In genomic region chr17:39724731-39725130, GRCh38 we compare ENCODE assay signal across 20 cellular contexts. TPM values are rescaled to one million over a fixed set of nuclear protein-coding genes. Genes with fewer than 3 reads are reported as not detected.
DNase-seq lines count a peak whose midpoint lies in the region; ATAC-seq, FAIRE-seq and TF ChIP-seq lines count a peak whose summit lies in the region.
"Had no signal": no experiment of that assay in that cellular context is flagged by ENCODE, and none has a peak within 500 bp of the region (broad histone marks: within the 10 kb centered on the region; RNA-seq: fewer than 3 reads in every experiment).

No MANE protein-coding gene starts in this region.

- in situ Hi-C loops in K562 (cut with MboI) = no loop called here

- CTCF ChIA-PET in A549 (lab: Yijun Ruan, JAX) = interaction anchor here (0.7 to 1.9 kb wide), 6 partner anchors 12 to 103 kb away, joined by 3 to 8 read pairs (median 4); no protein-coding TSS in a partner anchor
- CTCF ChIA-PET in Calu3 (lab: Charles Lee) = interaction anchor here (0.6 to 161.2 kb wide), 24 partner anchors 3 to 256 kb away, joined by 3 to 42089 read pairs (median 5); partner anchors contain the start of genes ERBB2, GRB7, MIEN1 and NEUROD2
- CTCF ChIA-PET in K562 (lab: Yijun Ruan, JAX; ENCODE audit: low intra/inter-chr PET ratio) = no interaction called here

- TF ChIP-seq CTCF in A549 (IDR thresholded peaks at IDR 0.05) (no peak), Calu3 (IDR thresholded peaks at IDR 0.05; ENCODE audit: unreplicated experiment) (no peak), K562 (IDR thresholded peaks at IDR 0.05 in 2 of 3, conservative IDR thresholded peaks at IDR 0.05 in 1 of 3; ENCODE audit: insufficient read depth in 2 of 3, low read depth in 1 of 3, low read length in 3 of 3) (no peak), osteoblast (IDR thresholded peaks at IDR 0.05; ENCODE audit: extremely low read depth, low read depth, low read length) (no peak), Peyer's patch (IDR thresholded peaks at IDR 0.05) (no peak)

- H3K9ac ChIP-seq in K562 (ENCODE audit: insufficient read depth in 1 of 2, low read depth in 2 of 2, low read length in 2 of 2) = peak overlapping the region; percentile 40 to 84; a peak in 3 of 4 replicates

- 94% methylated on average over 13 of the region's 13 CpGs for WGBS in A549 (ENCODE audit: missing lambda C conversion rate)
- 90% methylated on average over 13 of the region's 13 CpGs for WGBS in K562 (ENCODE audit: insufficient coverage, low coverage, missing lambda C conversion rate)

- peaks cover 42% of the 10 kb centered on the region for H3K4me1 Mint-ChIP-seq in Calu3 (ENCODE audit: low read depth, unreplicated experiment)

- no peaks in the 10 kb centered on the region for H4K20me1 ChIP-seq in K562 (replicated peaks; ENCODE audit: control insufficient read depth, insufficient read depth, low read length)
- no peaks in the 10 kb centered on the region for H4K20me1 ChIP-seq in osteoblast (ENCODE audit: insufficient read depth, low read length)

- H3K79me2 ChIP-seq in K562 (ENCODE audit: control insufficient read depth, insufficient read depth, low read length) (peaks cover 9% of the 10 kb centered on the region), osteoblast (ENCODE audit: insufficient read depth, low read length) (no peaks in the 10 kb centered on the region)

- ATAC-seq in A549 = no peak
- no peak for ATAC-seq in K562
- no peak for ATAC-seq in GM21576 (IDR thresholded peaks at IDR 0.05; ENCODE audit: unreplicated experiment)

- H3K27me3 Mint-ChIP-seq in Calu3 (ENCODE audit: unreplicated experiment) = no peaks in the 10 kb centered on the region
- H3K27me3 Mint-ChIP-seq: CD4-positive, alpha-beta T cell had no signal

- H3K4me3 ChIP-seq in A549 = no peak overlapping the region
- no peak overlapping the region for H3K4me3 ChIP-seq in K562
- no peak overlapping the region for H3K4me3 ChIP-seq in osteoblast (ENCODE audit: insufficient read depth, low read length)
- H3K4me3 ChIP-seq in Peyer's patch = no peak overlapping the region
- H3K4me3 ChIP-seq: HAP-1 had no signal

- H3K4me2 ChIP-seq in A549 (no peak overlapping the region), K562 (ENCODE audit: insufficient read depth, low read length) (peak overlapping the region; percentile 65), osteoblast (ENCODE audit: insufficient read depth, low read length) (no peak overlapping the region)

- H3K36me3 ChIP-seq in K562 (ENCODE audit: control insufficient read depth, insufficient read depth, low read length) = peaks cover 22% of the 10 kb centered on the region; the same call in 1 of the 3 replicates
- peaks cover 31% of the 10 kb centered on the region for H3K36me3 ChIP-seq in osteoblast (ENCODE audit: insufficient read depth, low read length)
- peaks cover 0 to 80% (median 0%) of the 10 kb centered on the region in 3 donors for H3K36me3 ChIP-seq in Peyer's patch

- H3K4me3 Mint-ChIP-seq in Calu3 (ENCODE audit: low read depth, unreplicated experiment) = no peak overlapping the region
- H3K4me3 Mint-ChIP-seq: CD4-positive, alpha-beta T cell had no signal

- peak overlapping the region; percentile 90 for H3K27ac Mint-ChIP-seq in Calu3 (ENCODE audit: unreplicated experiment)
- H3K27ac Mint-ChIP-seq: CD4-positive, alpha-beta T cell had no signal

- DNase-seq in A549 (ENCODE audit: low read depth in 1 of 2, low spot score in 1 of 2) (no peak), Calu3 (no peak), K562 (ENCODE audit: extremely low read depth in 1 of 4, low spot score in 3 of 4) (no peak), osteoblast (ENCODE audit: insufficient read length, low spot score, missing footprints) (peak; percentile 25), Peyer's patch (no peak)
- DNase-seq: AML-193; Caco-2; CD4-positive, alpha-beta T cell; DMS153; DMS79; GDM1 had no signal

- no peak for TF ChIP-seq POLR2A in A549 (IDR thresholded peaks at IDR 0.05; ENCODE audit: low read length)
- TF ChIP-seq POLR2A in K562 (conservative IDR thresholded peaks at IDR 0.05) = no peak
- TF ChIP-seq POLR2A in Peyer's patch (IDR thresholded peaks at IDR 0.05) = no peak

- TF ChIP-seq RAD21 in A549 (conservative IDR thresholded peaks at IDR 0.05 in 1 of 2, IDR thresholded peaks at IDR 0.05 in 1 of 2) = no peak
- no peak for TF ChIP-seq RAD21 in K562 (CRISPR knock-in tag; conservative IDR thresholded peaks at IDR 0.05 in 1 of 2, IDR thresholded peaks at IDR 0.05 in 1 of 2)

- no peak overlapping the region for H2AFZ ChIP-seq in K562 (ENCODE audit: low read depth, low read length)
- H2AFZ ChIP-seq in osteoblast (ENCODE audit: low read length) = no peak overlapping the region

- H3K27me3 ChIP-seq in K562 (ENCODE audit: control insufficient read depth in 2 of 2, insufficient read depth in 2 of 2, low read length in 2 of 2) (no peaks in the 10 kb centered on the region), osteoblast (ENCODE audit: insufficient read depth, low read length) (no peaks in the 10 kb centered on the region), Peyer's patch (no peaks in the 10 kb centered on the region)

- FAIRE-seq in A549 (lab: Jason Lieb, UNC) (no peak), K562 (lab: Jason Lieb, UNC) (no peak)
- FAIRE-seq: A204.1, GM12892, GM18507 had no signal

- H3K27ac ChIP-seq in A549 (no peak overlapping the region), K562 (ENCODE audit: extremely low read depth, low read depth, low read length) (peak overlapping the region; percentile 76), osteoblast (ENCODE audit: low read depth, low read length) (no peak overlapping the region), Peyer's patch (no peak overlapping the region)
- H3K27ac ChIP-seq: C4-2B had no signal

- H3K9me3 ChIP-seq in A549 (no peaks in the 10 kb centered on the region), K562 (replicated peaks; ENCODE audit: control insufficient read depth, insufficient read depth, low read depth, low read length) (no peaks in the 10 kb centered on the region), osteoblast (ENCODE audit: low read depth, low read length) (no peaks in the 10 kb centered on the region), Peyer's patch (no peaks in the 10 kb centered on the region)
- H3K9me3 ChIP-seq: Caco-2, HAP-1 had no signal

- no peak for TF ChIP-seq EP300 in A549 (IDR thresholded peaks at IDR 0.05)
- TF ChIP-seq EP300 in K562 (IDR thresholded peaks at IDR 0.05; ENCODE audit: low read length) = no peak

- POLR2A ChIA-PET in A549 (lab: Yijun Ruan, JAX) (no interaction called here), K562 (lab: Yijun Ruan, JAX) (interaction anchor here (0.6 to 1.6 kb wide), 5 partner anchors 14 to 969 kb away, joined by 3 to 6 read pairs (median 6); partner anchors contain the start of genes ERBB2 and PGAP3)

- H3K9me3 Mint-ChIP-seq in Calu3 (ENCODE audit: low read depth, unreplicated experiment) = no peaks in the 10 kb centered on the region
- H3K9me3 Mint-ChIP-seq: CD4-positive, alpha-beta T cell had no signal

- H3K9me1 ChIP-seq in K562 (ENCODE audit: control insufficient read depth, insufficient read depth, low read length) = no peaks in the 10 kb centered on the region

- BruUV-seq in Calu3 (replicated peaks; lab: Mats Ljungman, UMichigan) = no TSS peak
- no TSS peak for BruUV-seq in K562 (replicated peaks; lab: Mats Ljungman, UMichigan)

- H3K36me3 Mint-ChIP-seq in Calu3 (ENCODE audit: insufficient read depth, unreplicated experiment) = peaks cover 100% of the 10 kb centered on the region

- intact Hi-C loops in Calu3 (cut with micrococcal nuclease; ENCODE audit: unreplicated experiment) (no loop called here), K562 (cut with micrococcal nuclease) (no loop called here)

- peaks cover 8% of the 10 kb centered on the region for H3K4me1 ChIP-seq in A549
- H3K4me1 ChIP-seq in K562 (replicated peaks in 1 of 2; ENCODE audit: control insufficient read depth in 2 of 2, insufficient read depth in 2 of 2, low read length in 2 of 2) = peaks cover 10 to 43% of the 10 kb centered on the region in 2 experiments; a peak in 4 of 5 replicates
- H3K4me1 ChIP-seq in osteoblast (ENCODE audit: insufficient read depth, low read length) = peaks cover 5% of the 10 kb centered on the region
- H3K4me1 ChIP-seq in Peyer's patch = peaks cover 0 to 10% (median 3%) of the 10 kb centered on the region in 4 donors

RNA-seq across cellular contexts. Expression of gene MIEN1, which starts 5.6 kb away (rescaled TPM):
- polyA plus RNA-seq in A549 (2011; rRNA removed) = 63.9 and 111 TPM in 2 replicates
- 101 and 102 TPM in 2 replicates for polyA plus RNA-seq in A549 (2012; cell fraction: cytosol; rRNA removed)
- polyA plus RNA-seq in A549 (2012; cell fraction: nucleus; rRNA removed) = 36.5 and 53.9 TPM in 2 replicates
- 73.2 to 86.5 TPM (median 85.5 TPM) in 3 replicates for polyA plus RNA-seq in A549 (2017; fragmentation: RNase III; extraction: RNeasy Plus Mini Kit Qiagen cat#74134 plus additional on column Dnase treatment)
- polyA minus RNA-seq in A549 (2011; rRNA and poly(A)+ RNA removed) = 40.9 and 46.7 TPM in 2 replicates
- 2,121 and 2,217 TPM in 2 replicates for total RNA-seq in Calu3 (2022)
- total RNA-seq in K562 (2011; cell fraction: chromatin; rRNA removed; ENCODE audit: low replicate concordance) = 17.7 and 44.9 TPM in 2 replicates
- 41.2 and 48.0 TPM in 2 replicates for total RNA-seq in K562 (2011; cell fraction: nucleolus; rRNA removed)
- total RNA-seq in K562 (2011; cell fraction: nucleoplasm; rRNA removed) = 37.9 and 44.1 TPM in 2 replicates
- 80.6 and 95.1 TPM in 2 replicates for total RNA-seq in K562 (2014; rRNA removed)
- 58.3 and 61.3 TPM in 2 replicates for total RNA-seq in K562 (2014; rRNA removed; fragmentation: Illumina TruSeq; extraction: Trizol)
- 66.3 and 70.2 TPM in 2 replicates for total RNA-seq in K562 (2015; rRNA removed; fragmentation: Illumina TruSeq; extraction: Trizol)
- 65.7 and 67.9 TPM in 2 replicates for total RNA-seq in K562 (2021)
- 60.8 and 81.8 TPM in 2 replicates for polyA plus RNA-seq in K562 (2011; rRNA removed)
- 63.1 and 98.3 TPM in 2 replicates for polyA plus RNA-seq in K562 (2011; cell fraction: cytosol; rRNA removed)
- 42.4 and 82.9 TPM in 2 replicates for polyA plus RNA-seq in K562 (2011; cell fraction: nucleus; rRNA removed)
- polyA plus RNA-seq in K562 (2012) = 80.4 and 82.0 TPM in 2 replicates
- polyA plus RNA-seq in K562 (2014; fragmentation: Illumina TruSeq; extraction: Trizol) = 114 and 142 TPM in 2 replicates
- 10 to 100 TPM; 70.5 to 78.9 TPM for polyA plus RNA-seq in K562 (2014; fragmentation: Nextera tagmentation; extraction: Ambion mirVana)
- 103 and 135 TPM in 2 replicates for polyA plus RNA-seq in K562 (2014; rRNA removed)
- 14.3 and 24.3 TPM in 2 replicates for polyA minus RNA-seq in K562 (2011; rRNA and poly(A)+ RNA removed)
- polyA minus RNA-seq in K562 (2011; cell fraction: cytosol; rRNA and poly(A)+ RNA removed) = 11.5 and 25.5 TPM in 2 replicates
- polyA minus RNA-seq in K562 (2011; cell fraction: nucleus; rRNA and poly(A)+ RNA removed) = 19.3 and 20.3 TPM in 2 replicates
- total RNA-seq in osteoblast = 14.8 and 16.5 TPM in 2 replicates
- 10 to 100 TPM; 44.6 to 74.9 (median 57.9) TPM for total RNA-seq in Peyer's patch

RNA-seq across cellular contexts. Expression of gene GRB7, which starts 13.0 kb away (rescaled TPM):
- 5.9 and 8.6 TPM in 2 replicates for polyA plus RNA-seq in A549 (2011; rRNA removed)
- polyA plus RNA-seq in A549 (2012; cell fraction: cytosol; rRNA removed) = 4.5 and 5.5 TPM in 2 replicates
- 22.5 and 23.6 TPM in 2 replicates for polyA plus RNA-seq in A549 (2012; cell fraction: nucleus; rRNA removed)
- 5.0 to 10.7 TPM (median 10.1 TPM) in 3 replicates for polyA plus RNA-seq in A549 (2017; fragmentation: RNase III; extraction: RNeasy Plus Mini Kit Qiagen cat#74134 plus additional on column Dnase treatment)
- polyA minus RNA-seq in A549 (2011; rRNA and poly(A)+ RNA removed) = 13.1 and 15.9 TPM in 2 replicates
- total RNA-seq in Calu3 (2022) = 2,531 and 2,746 TPM in 2 replicates
- total RNA-seq in K562 (2011; cell fraction: chromatin; rRNA removed; ENCODE audit: low replicate concordance) = 7.8 and 23.1 TPM in 2 replicates
- total RNA-seq in K562 (2011; cell fraction: nucleolus; rRNA removed) = 14.2 and 16.3 TPM in 2 replicates
- total RNA-seq in K562 (2011; cell fraction: nucleoplasm; rRNA removed) = 10.2 and 11.2 TPM in 2 replicates
- total RNA-seq in K562 (2014; rRNA removed) = 5.1 and 5.9 TPM in 2 replicates
- total RNA-seq in K562 (2014; rRNA removed; fragmentation: Illumina TruSeq; extraction: Trizol) = 1.9 and 2.2 TPM in 2 replicates
- total RNA-seq in K562 (2015; rRNA removed; fragmentation: Illumina TruSeq; extraction: Trizol) = 1.6 and 2.1 TPM in 2 replicates
- total RNA-seq in K562 (2021) = 5.0 and 6.0 TPM in 2 replicates
- 1.6 and 2.4 TPM in 2 replicates for polyA plus RNA-seq in K562 (2011; rRNA removed)
- polyA plus RNA-seq in K562 (2011; cell fraction: cytosol; rRNA removed) = 1.8 and 4.1 TPM in 2 replicates
- polyA plus RNA-seq in K562 (2011; cell fraction: nucleus; rRNA removed) = 7.6 and 13.2 TPM in 2 replicates
- polyA plus RNA-seq in K562 (2012) = 3.2 and 6.3 TPM in 2 replicates
- polyA plus RNA-seq in K562 (2014; fragmentation: Illumina TruSeq; extraction: Trizol) = 6.2 and 6.4 TPM in 2 replicates
- polyA plus RNA-seq in K562 (2014; fragmentation: Nextera tagmentation; extraction: Ambion mirVana) = under 1 TPM; 0.04 to 0.08 TPM
- polyA plus RNA-seq in K562 (2014; rRNA removed) = 3.0 and 4.1 TPM in 2 replicates
- 0.87 and 1.7 TPM in 2 replicates for polyA minus RNA-seq in K562 (2011; rRNA and poly(A)+ RNA removed)
- polyA minus RNA-seq in K562 (2011; cell fraction: cytosol; rRNA and poly(A)+ RNA removed) = 2.4 and 2.7 TPM in 2 replicates
- polyA minus RNA-seq in K562 (2011; cell fraction: nucleus; rRNA and poly(A)+ RNA removed) = 2.4 and 3.4 TPM in 2 replicates
- total RNA-seq in osteoblast = under 0.01 and 0.29 TPM in 2 replicates
- total RNA-seq in Peyer's patch = 10 to 100 TPM; 14.0 to 64.0 (median 26.3) TPM
- total RNA-seq: CD4-positive, alpha-beta T cell; H4 had no signal

RNA-seq across cellular contexts. Expression of gene ERBB2, which starts 24.9 kb away (rescaled TPM):
- polyA plus RNA-seq in A549 (2011; rRNA removed) (22.4 and 34.8 TPM in 2 replicates), A549 (2017; fragmentation: RNase III; extraction: RNeasy Plus Mini Kit Qiagen cat#74134 plus additional on column Dnase treatment) (28.6 to 32.4 TPM (median 32.0 TPM) in 3 replicates), K562 (2011; rRNA removed) (3.2 and 4.7 TPM in 2 replicates), K562 (2014; fragmentation: Illumina TruSeq; extraction: Trizol) (3.4 and 4.2 TPM in 2 replicates), K562 (2014; fragmentation: Nextera tagmentation; extraction: Ambion mirVana) (under 1 TPM; 0.74 to 0.79 TPM), K562 (2014; rRNA removed) (4.1 and 6.3 TPM in 2 replicates)
- 18.9 and 24.0 TPM in 2 replicates for polyA plus RNA-seq in A549 (2012; cell fraction: cytosol; rRNA removed)
- polyA plus RNA-seq in A549 (2012; cell fraction: nucleus; rRNA removed) = 55.4 and 64.4 TPM in 2 replicates
- polyA minus RNA-seq in A549 (2011; rRNA and poly(A)+ RNA removed) = 74.9 and 108 TPM in 2 replicates
- total RNA-seq in Calu3 (2022) (4,829 and 4,830 TPM in 2 replicates), K562 (2014; rRNA removed) (3.3 and 3.5 TPM in 2 replicates), K562 (2014; rRNA removed; fragmentation: Illumina TruSeq; extraction: Trizol) (2.7 and 2.8 TPM in 2 replicates), K562 (2015; rRNA removed; fragmentation: Illumina TruSeq; extraction: Trizol) (2.5 and 3.2 TPM in 2 replicates), K562 (2021) (4.6 and 5.6 TPM in 2 replicates), osteoblast (40.4 and 44.2 TPM in 2 replicates), Peyer's patch (100 to 1,000 TPM; 104 to 339 (median 247) TPM)
- 14.2 and 27.1 TPM in 2 replicates for total RNA-seq in K562 (2011; cell fraction: chromatin; rRNA removed; ENCODE audit: low replicate concordance)
- 12.6 and 13.8 TPM in 2 replicates for total RNA-seq in K562 (2011; cell fraction: nucleolus; rRNA removed)
- total RNA-seq in K562 (2011; cell fraction: nucleoplasm; rRNA removed) = 12.0 and 14.7 TPM in 2 replicates
- polyA plus RNA-seq in K562 (2011; cell fraction: cytosol; rRNA removed) = 2.6 and 5.3 TPM in 2 replicates
- 9.1 and 15.6 TPM in 2 replicates for polyA plus RNA-seq in K562 (2011; cell fraction: nucleus; rRNA removed)
- 3.2 and 6.6 TPM in 2 replicates for polyA plus RNA-seq in K562 (2012)
- polyA minus RNA-seq in K562 (2011; rRNA and poly(A)+ RNA removed) = 3.3 and 5.3 TPM in 2 replicates
- polyA minus RNA-seq in K562 (2011; cell fraction: cytosol; rRNA and poly(A)+ RNA removed) = 2.5 TPM in 2 replicates
- 3.2 and 3.9 TPM in 2 replicates for polyA minus RNA-seq in K562 (2011; cell fraction: nucleus; rRNA and poly(A)+ RNA removed)

RNA-seq across cellular contexts. Expression of gene PGAP3, which starts 36.9 kb away (rescaled TPM):
- 8.5 and 10.6 TPM in 2 replicates for polyA plus RNA-seq in A549 (2011; rRNA removed)
- polyA plus RNA-seq in A549 (2012; cell fraction: cytosol; rRNA removed) = 8.7 and 11.2 TPM in 2 replicates
- 45.5 and 48.0 TPM in 2 replicates for polyA plus RNA-seq in A549 (2012; cell fraction: nucleus; rRNA removed)
- 6.2 to 8.0 TPM (median 7.3 TPM) in 3 replicates for polyA plus RNA-seq in A549 (2017; fragmentation: RNase III; extraction: RNeasy Plus Mini Kit Qiagen cat#74134 plus additional on column Dnase treatment)
- polyA minus RNA-seq in A549 (2011; rRNA and poly(A)+ RNA removed) = 15.5 and 18.5 TPM in 2 replicates
- total RNA-seq in Calu3 (2022) = 1,186 and 1,276 TPM in 2 replicates
- total RNA-seq in K562 (2011; cell fraction: chromatin; rRNA removed; ENCODE audit: low replicate concordance) = 10.0 and 22.8 TPM in 2 replicates
- total RNA-seq in K562 (2011; cell fraction: nucleolus; rRNA removed) = 19.2 and 22.0 TPM in 2 replicates
- total RNA-seq in K562 (2011; cell fraction: nucleoplasm; rRNA removed) = 14.4 and 20.3 TPM in 2 replicates
- 4.5 and 5.5 TPM in 2 replicates for total RNA-seq in K562 (2014; rRNA removed)
- 2.1 and 4.0 TPM in 2 replicates for total RNA-seq in K562 (2014; rRNA removed; fragmentation: Illumina TruSeq; extraction: Trizol)
- 3.9 and 5.2 TPM in 2 replicates for total RNA-seq in K562 (2015; rRNA removed; fragmentation: Illumina TruSeq; extraction: Trizol)
- total RNA-seq in K562 (2021) = 7.5 and 9.4 TPM in 2 replicates
- polyA plus RNA-seq in K562 (2011; rRNA removed) = 5.3 and 6.0 TPM in 2 replicates
- 5.6 and 10.7 TPM in 2 replicates for polyA plus RNA-seq in K562 (2011; cell fraction: cytosol; rRNA removed)
- 18.7 and 30.5 TPM in 2 replicates for polyA plus RNA-seq in K562 (2011; cell fraction: nucleus; rRNA removed)
- polyA plus RNA-seq in K562 (2012) = 8.4 and 12.5 TPM in 2 replicates
- polyA plus RNA-seq in K562 (2014; fragmentation: Illumina TruSeq; extraction: Trizol) = 5.5 and 5.9 TPM in 2 replicates
- polyA plus RNA-seq in K562 (2014; fragmentation: Nextera tagmentation; extraction: Ambion mirVana) = under 1 TPM; 0.38 to 0.76 TPM
- polyA plus RNA-seq in K562 (2014; rRNA removed) = 5.6 and 7.1 TPM in 2 replicates
- polyA minus RNA-seq in K562 (2011; rRNA and poly(A)+ RNA removed) = 1.1 and 4.4 TPM in 2 replicates
- 2.8 and 8.3 TPM in 2 replicates for polyA minus RNA-seq in K562 (2011; cell fraction: cytosol; rRNA and poly(A)+ RNA removed)
- polyA minus RNA-seq in K562 (2011; cell fraction: nucleus; rRNA and poly(A)+ RNA removed) = 2.0 and 4.3 TPM in 2 replicates
- 10.3 and 10.9 TPM in 2 replicates for total RNA-seq in osteoblast
- total RNA-seq in Peyer's patch = 10 to 100 TPM; 15.7 to 72.3 (median 65.1) TPM

RNA-seq across cellular contexts. Expression of gene PNMT, which starts 56.5 kb away (rescaled TPM):
- polyA plus RNA-seq in A549 (2011; rRNA removed) (not detected in 2 replicates), A549 (2017; fragmentation: RNase III; extraction: RNeasy Plus Mini Kit Qiagen cat#74134 plus additional on column Dnase treatment) (0.16 TPM in 1 of 3 replicates, not detected in the others), K562 (2011; rRNA removed) (3.3 and 5.8 TPM in 2 replicates), K562 (2014; fragmentation: Illumina TruSeq; extraction: Trizol) (3.1 and 9.3 TPM in 2 replicates), K562 (2014; fragmentation: Nextera tagmentation; extraction: Ambion mirVana) (1 to 10 TPM in 1 of 2 experiments, under 1 TPM in 1; 0.55 to 1.5 TPM), K562 (2014; rRNA removed) (17.8 and 20.0 TPM in 2 replicates)
- polyA plus RNA-seq in A549 (2012; cell fraction: cytosol; rRNA removed) = 0.05 and 0.16 TPM in 2 replicates
- polyA plus RNA-seq in A549 (2012; cell fraction: nucleus; rRNA removed) = 0.12 TPM in 1 of 2 replicates, not detected in the other
- not detected in 2 replicates for polyA minus RNA-seq in A549 (2011; rRNA and poly(A)+ RNA removed)
- total RNA-seq in Calu3 (2022) (1.3 and 3.2 TPM in 2 replicates), K562 (2014; rRNA removed) (15.8 and 18.1 TPM in 2 replicates), K562 (2014; rRNA removed; fragmentation: Illumina TruSeq; extraction: Trizol) (2.0 and 3.0 TPM in 2 replicates), K562 (2015; rRNA removed; fragmentation: Illumina TruSeq; extraction: Trizol) (9.0 and 9.6 TPM in 2 replicates), K562 (2021) (17.2 and 17.4 TPM in 2 replicates), osteoblast (not detected in 2 replicates), Peyer's patch (10 to 100 TPM in 1 of 4 donors, 1 to 10 TPM in 3; 1.4 to 28.1 (median 1.8) TPM)
- total RNA-seq in K562 (2011; cell fraction: chromatin; rRNA removed; ENCODE audit: low replicate concordance) = 0.81 and 8.9 TPM in 2 replicates
- 7.3 and 7.9 TPM in 2 replicates for total RNA-seq in K562 (2011; cell fraction: nucleolus; rRNA removed)
- total RNA-seq in K562 (2011; cell fraction: nucleoplasm; rRNA removed) = 6.0 and 8.4 TPM in 2 replicates
- polyA plus RNA-seq in K562 (2011; cell fraction: cytosol; rRNA removed) = 3.3 and 24.0 TPM in 2 replicates
- 8.7 and 33.8 TPM in 2 replicates for polyA plus RNA-seq in K562 (2011; cell fraction: nucleus; rRNA removed)
- 23.3 and 34.1 TPM in 2 replicates for polyA plus RNA-seq in K562 (2012)
- polyA minus RNA-seq in K562 (2011; rRNA and poly(A)+ RNA removed) = 0.21 and 1.8 TPM in 2 replicates
- 1.5 and 6.7 TPM in 2 replicates for polyA minus RNA-seq in K562 (2011; cell fraction: cytosol; rRNA and poly(A)+ RNA removed)
- 1.00 and 1.8 TPM in 2 replicates for polyA minus RNA-seq in K562 (2011; cell fraction: nucleus; rRNA and poly(A)+ RNA removed)
- total RNA-seq: Caco-2, Daoy, H4 had no signal
- polyA plus RNA-seq: BJ had no signal

Comparison
In these comparisons a context has a peak if more than half of its experiments do, and no peak if none do; other contexts are left out.
1. RNA of gene MIEN1, which starts 5.6 kb away (total RNA-seq): 2,121 to 2,217 TPM in Calu3; 17.7 to 95.1 TPM in K562, 44.6 to 74.9 TPM in Peyer's patch and 14.8 to 16.5 TPM in osteoblast; every median in the first group is over 10 times any median in the second.
2. RNA of gene GRB7, which starts 13.0 kb away (total RNA-seq): 2,531 to 2,746 TPM in Calu3; 14.0 to 64.0 TPM in Peyer's patch, 1.6 to 23.1 TPM in K562 and under 0.01 to 0.29 TPM in osteoblast; every median in the first group is over 10 times any median in the second.
3. RNA of gene ERBB2, which starts 24.9 kb away (total RNA-seq): 4,829 to 4,830 TPM in Calu3; 104 to 339 TPM in Peyer's patch, 40.4 to 44.2 TPM in osteoblast and 2.5 to 27.1 TPM in K562; every median in the first group is over 10 times any median in the second.
4. Of the 35 proteins assayed by ChIP-seq in both K562 and A549: peak only in K562: none; only in A549: POLR2AphosphoS2; in both: none; in neither: 34.